ENCODE assay signal across 16 cellular contexts in the genomic region with DNA sequence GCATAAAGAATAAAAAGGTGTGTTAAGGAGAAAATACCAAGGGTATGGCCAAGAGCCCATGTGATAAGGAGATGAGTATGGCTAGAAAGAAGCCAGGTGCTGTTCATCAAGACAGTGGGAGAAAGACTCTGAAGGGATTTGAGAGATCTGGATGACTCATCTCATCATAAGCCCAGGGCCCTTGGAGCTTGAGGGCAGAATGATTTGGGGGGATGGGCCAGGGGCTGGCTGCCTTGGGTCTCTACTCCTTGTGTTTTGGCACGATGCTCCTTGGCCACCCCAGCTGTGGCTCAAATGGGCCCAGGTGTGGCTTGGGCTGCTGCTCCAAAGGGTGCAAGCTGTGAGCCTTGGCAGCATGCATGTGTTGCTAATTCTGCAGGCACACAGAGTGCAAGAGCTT.
DNase-seq lines count a peak whose midpoint lies in the region; ATAC-seq and TF ChIP-seq lines count a peak whose summit lies in the region.
"Had no signal": no experiment of that assay in that cellular context is flagged by ENCODE, and none has a peak within 500 bp of the region (broad histone marks: within the 10 kb centered on the region; RNA-seq: fewer than 3 reads in every experiment).

No MANE protein-coding gene starts in this region.

- peaks cover 0 to 8% (median 0%) of the 10 kb centered on the region in 11 experiments; a peak in 1 of 22 replicates for H4K20me1 ChIP-seq in BLaER1 treated with 17β-estradiol and CSF1 and Interleukin-3, amounts not matched to agents 10 nM and 100 nM

- H3K27ac ChIP-seq in BLaER1 treated with 17β-estradiol and CSF1 and Interleukin-3, amounts not matched to agents 10 nM and 100 nM: peak overlapping the region in 8 of 11 experiments; percentile 25 to 90 (median 80); a peak in 12 of 22 replicates
- H3K27ac ChIP-seq in RWPE2 (ENCODE audit: poor library complexity, severe bottlenecking): no peak overlapping the region
- H3K27ac ChIP-seq: prostate gland had no signal

- H3K4me3 ChIP-seq in BLaER1 treated with 17β-estradiol and CSF1 and Interleukin-3, amounts not matched to agents 10 nM and 100 nM: no peak overlapping the region
- no peak overlapping the region for H3K4me3 ChIP-seq in RWPE2 (ENCODE audit: severe bottlenecking)
- H3K4me3 ChIP-seq: prostate gland had no signal

- no peaks in the 10 kb centered on the region for H3K27me3 ChIP-seq in BLaER1 treated with 17β-estradiol and CSF1 and Interleukin-3, amounts not matched to agents 10 nM and 100 nM
- no peaks in the 10 kb centered on the region for H3K27me3 ChIP-seq in RWPE2 (ENCODE audit: insufficient read depth, poor library complexity, severe bottlenecking)

- peak overlapping the region; percentile 79 to 98 (median 95) for H3K4me2 ChIP-seq in BLaER1 treated with 17β-estradiol and CSF1 and Interleukin-3, amounts not matched to agents 10 nM and 100 nM

- no peaks in the 10 kb centered on the region for H3K36me3 ChIP-seq in BLaER1 treated with 17β-estradiol and CSF1 and Interleukin-3, amounts not matched to agents 10 nM and 100 nM
- no peaks in the 10 kb centered on the region for H3K36me3 ChIP-seq in RWPE2 (ENCODE audit: low read depth)
- H3K36me3 ChIP-seq: prostate gland had no signal

- no peak for TF ChIP-seq CTCF in RWPE2 (IDR thresholded peaks at IDR 0.05; ENCODE audit: poor library complexity, severe bottlenecking)

- DNase-seq in HCEC 1CT: peak; percentile 56
- no peak for DNase-seq in RWPE2 (ENCODE audit: low spot score)
- peak; percentile 45 for DNase-seq in iris pigment epithelial cell (ENCODE audit: low read depth)
- DNase-seq in NCI-H774 (lab: John Stamatoyannopoulos, UW): no peak
- no peak for DNase-seq in dedifferentiated amniotic fluid mesenchymal stem cell (ENCODE audit: extremely low spot score)
- no peak for DNase-seq in epidermal melanocyte (ENCODE audit: insufficient read length, low spot score)
- DNase-seq: activated T-cell treated with anti-CD3 and anti-CD28 coated beads, Interleukin-2, amount 50 U/mL, for 72 hours; NCI-H1694; NCI-H510A; SHP77 treated with DMSO at 0.1 percent for 48 hours; substantia nigra; T1000 had no signal

- ATAC-seq in RWPE2 (ENCODE audit: low read depth) (peak; percentile 30; the same call in 1 of the 3 replicates), HG03045 (IDR thresholded peaks at IDR 0.05; ENCODE audit: unreplicated experiment) (no peak)
- ATAC-seq: activated T-cell treated with anti-CD3 and anti-CD28 coated beads, Interleukin-2, amount 50 U/mL, for 72 hours; left lobe of liver had no signal

- H3K9me3 ChIP-seq in BLaER1 treated with 17β-estradiol and CSF1 and Interleukin-3, amounts not matched to agents 10 nM and 100 nM (replicated peaks in 1 of 11): no peaks in the 10 kb centered on the region
- no peaks in the 10 kb centered on the region for H3K9me3 ChIP-seq in RWPE2 (ENCODE audit: severe bottlenecking)
- H3K9me3 ChIP-seq: prostate gland had no signal

- H3K9ac ChIP-seq in BLaER1 treated with 17β-estradiol and CSF1 and Interleukin-3, amounts not matched to agents 10 nM and 100 nM: no peak overlapping the region

- H3K4me1 ChIP-seq in BLaER1 treated with 17β-estradiol and CSF1 and Interleukin-3, amounts not matched to agents 10 nM and 100 nM: peaks cover 67 to 94% (median 85%) of the 10 kb centered on the region in 10 experiments
- H3K4me1 ChIP-seq in RWPE2 (ENCODE audit: insufficient read depth, poor library complexity, severe bottlenecking): no peaks in the 10 kb centered on the region
- H3K4me1 ChIP-seq: prostate gland had no signal

Comparison
In these comparisons a context has a peak if more than half of its experiments do, and no peak if none do; other contexts are left out.
1. DNase-seq: peak in HCEC 1CT (single experiment) and iris pigment epithelial cell (single experiment); none in RWPE2 (single experiment), NCI-H774 (single experiment), dedifferentiated amniotic fluid mesenchymal stem cell (single experiment) and epidermal melanocyte (single experiment).